Comparison of ENCODE assay signal across 8 cellular contexts in the genomic region with DNA sequence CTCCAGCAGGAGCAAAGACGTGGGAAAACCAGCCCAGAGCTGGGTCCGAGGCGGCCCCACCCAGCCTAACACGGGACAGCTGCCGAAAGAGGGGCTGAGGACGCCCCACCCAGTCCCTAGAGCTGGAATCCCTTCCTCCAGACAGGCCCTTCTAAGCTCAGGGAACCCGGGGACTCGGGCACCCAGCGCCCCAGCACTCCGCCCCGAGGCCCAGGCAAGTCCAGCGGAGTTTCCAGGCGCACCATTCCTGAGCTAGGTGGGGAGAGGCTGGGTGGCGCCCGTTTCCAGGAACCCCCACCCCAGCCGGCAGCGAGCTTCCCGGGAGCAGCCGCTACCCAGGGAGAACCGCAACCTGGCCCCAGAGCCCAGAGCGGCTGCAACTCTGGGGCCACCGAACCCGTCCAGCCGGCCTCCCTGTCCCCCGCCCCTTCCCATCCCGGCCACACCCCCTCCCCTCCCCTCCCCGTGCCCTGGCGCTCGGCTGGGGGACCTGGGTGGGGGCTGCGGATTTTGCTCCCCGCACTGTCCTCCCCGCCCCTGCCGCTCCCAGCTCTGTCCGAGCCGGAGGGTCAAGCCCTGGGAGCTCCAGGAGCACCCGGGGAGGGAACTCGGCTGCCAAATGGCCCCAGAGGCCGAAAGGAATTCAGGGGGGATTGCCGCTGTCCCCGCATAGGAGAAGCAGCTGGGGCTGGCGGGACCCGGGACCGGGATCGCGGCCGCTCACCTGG. TPM values are rescaled to one million over a fixed set of nuclear protein-coding genes. Genes with fewer than 3 reads are reported as not detected.
A peak's percentile ranks its signal among the peaks of the same experiment; 100 is the strongest.
DNase-seq lines count a peak whose midpoint lies in the region; ATAC-seq and TF ChIP-seq lines count a peak whose summit lies in the region.

No MANE protein-coding gene starts in this region.

- TF ChIP-seq CTCF in breast epithelium (IDR thresholded peaks at IDR 0.05) = no peak

- H3K4me3 ChIP-seq in GM08714 (ENCODE audit: low read length) = peak overlapping the region; percentile 89
- H3K4me3 ChIP-seq in breast epithelium = peak overlapping the region; percentile 60 to 86 (median 72)

- H3K4me1 ChIP-seq in breast epithelium = peaks cover 0 to 5% of the 10 kb centered on the region in 2 donors

- ATAC-seq in HG02973 (IDR thresholded peaks at IDR 0.05; ENCODE audit: unreplicated experiment) = no peak

- H3K36me3 ChIP-seq in breast epithelium = peaks cover 3% of the 10 kb centered on the region

- intact Hi-C loops in breast epithelium (cut with DNase I; ENCODE audit: low total_unique reads) = no loop called here

- no peaks in the 10 kb centered on the region for H3K9me3 ChIP-seq in breast epithelium

- no peaks in the 10 kb centered on the region for H3K27me3 ChIP-seq in breast epithelium

- H3K27ac ChIP-seq in breast epithelium (peak overlapping the region; percentile 90), substantia nigra (ENCODE audit: low read depth, low read length, poor library complexity, severe bottlenecking) (peak overlapping the region; percentile 100)

- TF ChIP-seq POLR2A in breast epithelium (IDR thresholded peaks at IDR 0.05) = peak; percentile 34

- DNase-seq in NCI-H526 treated with DMSO at 0.1 percent for 48 hours (lab: John Stamatoyannopoulos, UW) = peak; percentile 16
- no peak for DNase-seq in breast epithelium (ENCODE audit: low spot score in 2 of 2)
- DNase-seq in kidney tubule cell (ENCODE audit: low spot score) = peak; percentile 37
- DNase-seq in substantia nigra (lab: John Stamatoyannopoulos, UW) = peak in 30 of 49 donors; percentile 37 to 77 (median 60)
- DNase-seq in NCI-H1105 treated with DMSO at 0.1 percent for 48 hours (lab: John Stamatoyannopoulos, UW) = no peak
- DNase-seq in stimulated activated CD4-positive, alpha-beta T cell treated with anti-CD3 and anti-CD28 coated beads, Interleukin-1b, Interleukin-23, amount 100 ng/mL, for 48 hours = no peak

RNA-seq across cellular contexts. Expression of a gene that starts 0.5 kb away (rescaled TPM):
- total RNA-seq in breast epithelium = 10 to 100 TPM; 18.6 to 45.9 (median 28.4) TPM

RNA-seq across cellular contexts. Expression of a gene that starts 2.5 kb away (rescaled TPM):
- total RNA-seq in breast epithelium = 1 to 10 TPM; 4.2 to 9.9 (median 8.8) TPM

RNA-seq across cellular contexts. Expression of a gene that starts 18.1 kb away (rescaled TPM):
- not detected for total RNA-seq in breast epithelium

RNA-seq across cellular contexts. Expression of a gene that starts 40.3 kb away (rescaled TPM):
- 10 to 100 TPM; 37.8 to 69.5 (median 64.2) TPM for total RNA-seq in breast epithelium

RNA-seq across cellular contexts. Expression of a gene that starts 58.8 kb away (rescaled TPM):
- 1 to 10 TPM; 2.6 to 5.6 (median 3.7) TPM for total RNA-seq in breast epithelium

Comparison
In these comparisons a context has a peak if more than half of its experiments do, and no peak if none do; other contexts are left out.
1. DNase-seq: peak in NCI-H526 treated with DMSO at 0.1 percent for 48 hours (single experiment), kidney tubule cell (single experiment) and substantia nigra (30 of 49); none in breast epithelium (0 of 2), NCI-H1105 treated with DMSO at 0.1 percent for 48 hours (single experiment) and stimulated activated CD4-positive, alpha-beta T cell treated with anti-CD3 and anti-CD28 coated beads, Interleukin-1b, Interleukin-23, amount 100 ng/mL, for 48 hours (single experiment).